In the genomic region with DNA sequence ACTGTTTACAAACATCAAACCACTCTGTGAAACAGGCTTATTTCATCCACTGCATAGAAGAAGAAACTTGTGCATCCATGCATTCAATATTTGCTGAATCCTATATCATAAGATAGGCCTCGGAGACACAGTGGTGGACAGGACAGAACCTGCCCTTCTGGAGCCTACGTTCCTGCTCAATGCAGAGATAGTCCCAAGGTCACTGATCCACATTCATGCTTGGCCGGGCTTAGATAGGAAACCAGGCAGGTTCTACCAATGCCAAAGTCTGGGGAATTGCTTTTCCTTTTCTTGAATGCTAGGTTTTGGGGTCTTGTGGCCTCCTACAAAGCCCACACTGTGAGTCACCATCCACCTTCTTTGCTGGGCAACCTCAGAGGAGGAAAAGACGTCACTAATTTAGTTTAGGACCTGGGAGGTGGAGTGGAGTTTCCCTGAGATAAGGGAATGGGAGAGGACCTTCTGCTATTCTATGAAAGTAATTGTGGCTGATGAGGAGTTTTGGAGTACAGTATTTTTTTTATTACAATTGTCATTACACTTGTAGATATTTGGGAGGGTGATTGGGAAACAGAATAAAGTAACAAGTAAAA, we compare ENCODE assay signal across 21 cellular contexts.
"Had no signal": no experiment of that assay in that cellular context is flagged by ENCODE, and none has a peak within 500 bp of the region (broad histone marks: within the 10 kb centered on the region; RNA-seq: fewer than 3 reads in every experiment).

No MANE protein-coding gene starts in this region.

- H2AFZ ChIP-seq: neural progenitor cell had no signal

- H3K27ac ChIP-seq: coronary artery, gastroesophageal sphincter, heart left ventricle, neural progenitor cell, spleen, testis, uterus had no signal

- H3K9ac ChIP-seq: neural progenitor cell had no signal

- H3K36me3 Mint-ChIP-seq: naive thymus-derived CD4-positive, alpha-beta T cell; neural progenitor cell had no signal

- H3K27me3 ChIP-seq: gastroesophageal sphincter, heart left ventricle, neural progenitor cell, spleen, testis, uterus had no signal

- H3K4me1 ChIP-seq: gastroesophageal sphincter, neural progenitor cell, spleen, uterus had no signal

- H3K9me3 ChIP-seq: heart left ventricle, spleen, testis, uterus had no signal

- DNase-seq: activated CD4-positive, alpha-beta T cell treated with anti-CD3 and anti-CD28 coated beads for 1 hour; activated CD4-positive, alpha-beta T cell treated with anti-CD3 and anti-CD28 coated beads, Interleukin-2, amount 50 U/mL, for 1 hour; activated CD8-positive, alpha-beta T cell treated with anti-CD3 and anti-CD28 coated beads, Interleukin-2, amount 10 ng/mL, durations not matched to agents 7 days and 5 days; activated gamma-delta T cell; activated naive CD4-positive, alpha-beta T cell treated with anti-CD3 and anti-CD28 coated beads, Interleukin-2, amount 50 U/mL, for 16 hours; aorta; cerebellar nuclear complex; heart left ventricle; islet precursor cell; naive thymus-derived CD4-positive, alpha-beta T cell; spleen; stimulated activated CD4-positive, alpha-beta T cell treated with anti-CD3 and anti-CD28 coated beads, Interleukin-4, amount 100 ng/mL, for 1 hour; T-helper 9 cell; testis; trophoblast cell; uterus had no signal

- H3K4me3 Mint-ChIP-seq: activated CD8-positive, alpha-beta T cell treated with anti-CD3 and anti-CD28 coated beads, Interleukin-2, amount 10 ng/mL, durations not matched to agents 7 days and 5 days; activated T-helper 1 cell treated with anti-CD3 and anti-CD28 coated beads, Interleukin-12 subunit alpha, Interleukin-12 subunit beta, Interleukin-2, Interleukin-4 antibody, amounts not matched to agents 30 ng/mL and 10 ng/mL and 1 ng/mL, durations not matched to agents 14 hours and 24 hours and 36 hours; naive thymus-derived CD4-positive, alpha-beta T cell; neural progenitor cell had no signal

- H3K9me3 Mint-ChIP-seq: activated T-helper 1 cell treated with anti-CD3 and anti-CD28 coated beads, Interleukin-12 subunit alpha, Interleukin-12 subunit beta, Interleukin-2, Interleukin-4 antibody, amounts not matched to agents 30 ng/mL and 10 ng/mL and 1 ng/mL, durations not matched to agents 14 hours and 24 hours and 36 hours had no signal

- ATAC-seq: activated CD8-positive, alpha-beta T cell treated with anti-CD3 and anti-CD28 coated beads, Interleukin-2, amount 10 ng/mL, durations not matched to agents 7 days and 5 days; gastroesophageal sphincter; naive thymus-derived CD4-positive, alpha-beta T cell had no signal

- H3K27ac Mint-ChIP-seq: activated CD8-positive, alpha-beta T cell treated with anti-CD3 and anti-CD28 coated beads, Interleukin-2, amount 10 ng/mL, durations not matched to agents 7 days and 5 days; activated T-helper 1 cell treated with anti-CD3 and anti-CD28 coated beads, Interleukin-12 subunit alpha, Interleukin-12 subunit beta, Interleukin-2, Interleukin-4 antibody, amounts not matched to agents 30 ng/mL and 10 ng/mL and 1 ng/mL, durations not matched to agents 14 hours and 24 hours and 36 hours; naive thymus-derived CD4-positive, alpha-beta T cell; neural progenitor cell had no signal

- H3K4me3 ChIP-seq: coronary artery, gastroesophageal sphincter, heart left ventricle, lung, neural progenitor cell, spleen, testis, uterus had no signal

- H3K4me2 ChIP-seq: neural progenitor cell had no signal

- H3K36me3 ChIP-seq: gastroesophageal sphincter, heart left ventricle, neural progenitor cell, spleen, uterus had no signal
